Comparison of ENCODE assay signal across 27 cellular contexts in genomic region chr3:35223636-35224035, GRCh38.
"Had no signal": no experiment of that assay in that cellular context is flagged by ENCODE, and none has a peak within 500 bp of the region (broad histone marks: within the 10 kb centered on the region; RNA-seq: fewer than 3 reads in every experiment).

No MANE protein-coding gene starts in this region.

- H3K9me3 ChIP-seq: esophagus squamous epithelium had no signal

- H3K4me3 Mint-ChIP-seq: activated CD4-positive, alpha-beta memory T cell treated with anti-CD3 and anti-CD28 coated beads, Interleukin-2, amount 10 ng/mL, durations not matched to agents 7 days and 5 days; activated CD4-positive, alpha-beta T cell treated with anti-CD3 and anti-CD28 coated beads, Interleukin-2, amount 10 ng/mL, durations not matched to agents 7 days and 5 days; activated naive CD4-positive, alpha-beta T cell treated with anti-CD3 and anti-CD28 coated beads, Interleukin-2, amount 10 ng/mL, durations not matched to agents 7 days and 5 days; activated naive CD8-positive, alpha-beta T cell treated with anti-CD3 and anti-CD28 coated beads, Interleukin-2, amount 10 ng/mL, durations not matched to agents 7 days and 5 days; activated T-cell treated with anti-CD3 and anti-CD28 coated beads, Interleukin-2, amount 50 U/mL, for 24 hours; activated T-cell treated with anti-CD3 and anti-CD28 coated beads, Interleukin-2, amount 50 U/mL, for 72 hours; central memory CD8-positive, alpha-beta T cell; WTC11 had no signal

- H3K4me3 ChIP-seq: esophagus squamous epithelium had no signal

- H3K4me1 Mint-ChIP-seq: activated CD4-positive, alpha-beta memory T cell treated with anti-CD3 and anti-CD28 coated beads, Interleukin-2, amount 10 ng/mL, durations not matched to agents 7 days and 5 days; activated CD4-positive, alpha-beta T cell treated with anti-CD3 and anti-CD28 coated beads, Interleukin-2, amount 10 ng/mL, durations not matched to agents 7 days and 5 days; activated naive CD4-positive, alpha-beta T cell treated with anti-CD3 and anti-CD28 coated beads, Interleukin-2, amount 10 ng/mL, durations not matched to agents 7 days and 5 days; activated naive CD8-positive, alpha-beta T cell treated with anti-CD3 and anti-CD28 coated beads, Interleukin-2, amount 10 ng/mL, durations not matched to agents 7 days and 5 days; central memory CD8-positive, alpha-beta T cell; WTC11 had no signal

- H3K27me3 Mint-ChIP-seq: activated CD4-positive, alpha-beta memory T cell treated with anti-CD3 and anti-CD28 coated beads, Interleukin-2, amount 10 ng/mL, durations not matched to agents 7 days and 5 days; activated CD4-positive, alpha-beta T cell treated with anti-CD3 and anti-CD28 coated beads, Interleukin-2, amount 10 ng/mL, durations not matched to agents 7 days and 5 days; activated naive CD4-positive, alpha-beta T cell treated with anti-CD3 and anti-CD28 coated beads, Interleukin-2, amount 10 ng/mL, durations not matched to agents 7 days and 5 days; activated naive CD8-positive, alpha-beta T cell treated with anti-CD3 and anti-CD28 coated beads, Interleukin-2, amount 10 ng/mL, durations not matched to agents 7 days and 5 days; activated T-cell treated with anti-CD3 and anti-CD28 coated beads, Interleukin-2, amount 50 U/mL, for 24 hours; central memory CD8-positive, alpha-beta T cell had no signal

- DNase-seq: activated CD4-positive, alpha-beta memory T cell treated with anti-CD3 and anti-CD28 coated beads, Interleukin-2, amount 10 ng/mL, durations not matched to agents 7 days and 5 days; activated CD4-positive, alpha-beta T cell treated with anti-CD3 and anti-CD28 coated beads for 1 hour; activated CD4-positive, alpha-beta T cell treated with anti-CD3 and anti-CD28 coated beads for 4 hours; activated CD4-positive, alpha-beta T cell treated with anti-CD3 and anti-CD28 coated beads, Interleukin-2, amount 10 ng/mL, durations not matched to agents 7 days and 5 days; activated CD4-positive, alpha-beta T cell treated with anti-CD3 and anti-CD28 coated beads, Interleukin-2, amount 50 U/mL, for 4 hours; activated CD8-positive, alpha-beta memory T cell treated with anti-CD3 and anti-CD28 coated beads, Interleukin-2, amount 50 U/mL, for 48 hours; activated gamma-delta T cell; activated naive CD4-positive, alpha-beta T cell; activated naive CD4-positive, alpha-beta T cell treated with anti-CD3 and anti-CD28 coated beads, Interleukin-2, amount 10 ng/mL, durations not matched to agents 7 days and 5 days; activated naive CD8-positive, alpha-beta T cell treated with anti-CD3 and anti-CD28 coated beads, Interleukin-2, amount 10 ng/mL, durations not matched to agents 7 days and 5 days; activated T-cell treated with anti-CD3 and anti-CD28 coated beads for 4 hours; activated T-cell treated with anti-CD3 and anti-CD28 coated beads, Interleukin-2, amount 50 U/mL, for 24 hours; activated T-cell treated with anti-CD3 and anti-CD28 coated beads, Interleukin-2, amount 50 U/mL, for 72 hours; amniotic stem cell; anterior cingulate cortex; brain microvascular endothelial cell; cortex of kidney; dermis blood vessel endothelial cell; effector CD4-positive, alpha-beta T cell; esophagus squamous epithelium; head of caudate nucleus; T-helper 2 cell had no signal

- H3K27ac Mint-ChIP-seq: activated CD4-positive, alpha-beta memory T cell treated with anti-CD3 and anti-CD28 coated beads, Interleukin-2, amount 10 ng/mL, durations not matched to agents 7 days and 5 days; activated CD4-positive, alpha-beta T cell treated with anti-CD3 and anti-CD28 coated beads, Interleukin-2, amount 10 ng/mL, durations not matched to agents 7 days and 5 days; activated naive CD4-positive, alpha-beta T cell treated with anti-CD3 and anti-CD28 coated beads, Interleukin-2, amount 10 ng/mL, durations not matched to agents 7 days and 5 days; activated naive CD4-positive, alpha-beta T cell treated with anti-CD3 and anti-CD28 coated beads, Interleukin-2, amount 50 U/mL, for 72 hours; activated naive CD8-positive, alpha-beta T cell treated with anti-CD3 and anti-CD28 coated beads, Interleukin-2, amount 10 ng/mL, durations not matched to agents 7 days and 5 days; activated T-cell treated with anti-CD3 and anti-CD28 coated beads, Interleukin-2, amount 50 U/mL, for 24 hours; activated T-cell treated with anti-CD3 and anti-CD28 coated beads, Interleukin-2, amount 50 U/mL, for 72 hours; WTC11 had no signal

- H3K9me3 Mint-ChIP-seq: activated naive CD4-positive, alpha-beta T cell treated with anti-CD3 and anti-CD28 coated beads, Interleukin-2, amount 10 ng/mL, durations not matched to agents 7 days and 5 days had no signal

- H3K27ac ChIP-seq: brain microvascular endothelial cell, epithelial cell of prostate, esophagus squamous epithelium, VCaP had no signal

- H3K36me3 Mint-ChIP-seq: activated naive CD4-positive, alpha-beta T cell treated with anti-CD3 and anti-CD28 coated beads, Interleukin-2, amount 10 ng/mL, durations not matched to agents 7 days and 5 days; activated naive CD4-positive, alpha-beta T cell treated with anti-CD3 and anti-CD28 coated beads, Interleukin-2, amount 50 U/mL, for 72 hours; activated naive CD8-positive, alpha-beta T cell treated with anti-CD3 and anti-CD28 coated beads, Interleukin-2, amount 10 ng/mL, durations not matched to agents 7 days and 5 days had no signal

- H3K36me3 ChIP-seq: brain microvascular endothelial cell, esophagus squamous epithelium had no signal

- H3K27me3 ChIP-seq: brain microvascular endothelial cell, esophagus squamous epithelium had no signal

- H3K4me1 ChIP-seq: esophagus squamous epithelium had no signal

- ATAC-seq: activated naive CD4-positive, alpha-beta T cell treated with anti-CD3 and anti-CD28 coated beads, Interleukin-2, amount 50 U/mL, for 72 hours; activated T-cell treated with anti-CD3 and anti-CD28 coated beads, Interleukin-2, amount 50 U/mL, for 72 hours; WTC11 had no signal
